25 cellular contexts compared by ENCODE assay signal in the genomic region with DNA sequence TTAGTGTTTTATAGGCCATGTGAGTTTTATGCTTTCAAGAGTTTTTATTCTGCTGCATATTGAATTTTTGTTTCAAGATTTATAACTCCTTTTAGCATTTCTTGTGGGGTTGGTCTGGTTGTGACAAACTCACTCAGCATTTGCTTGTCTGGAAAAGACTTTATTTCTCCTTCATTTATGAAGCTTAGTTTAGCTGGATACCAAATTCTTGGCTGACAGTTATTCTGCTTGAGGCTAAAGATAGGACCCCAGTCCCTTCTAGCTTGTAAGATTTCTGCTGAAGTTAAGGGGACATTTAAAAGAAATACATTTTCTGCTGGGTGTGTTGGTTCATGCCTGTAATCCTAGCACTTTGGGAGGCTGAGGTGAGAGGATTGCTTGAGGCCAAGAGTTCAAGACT. TPM values are rescaled to one million over a fixed set of nuclear protein-coding genes. Genes with fewer than 3 reads are reported as not detected.
DNase-seq lines count a peak whose midpoint lies in the region; ATAC-seq, FAIRE-seq and TF ChIP-seq lines count a peak whose summit lies in the region.
"Had no signal": no experiment of that assay in that cellular context is flagged by ENCODE, and none has a peak within 500 bp of the region (broad histone marks: within the 10 kb centered on the region; RNA-seq: fewer than 3 reads in every experiment).

No MANE protein-coding gene starts in this region.

- no peak overlapping the region for H3K4me3 ChIP-seq in K562
- H3K4me3 ChIP-seq: BLaER1, GM12878 had no signal

- no peaks in the 10 kb centered on the region for H3K9me1 ChIP-seq in K562 (ENCODE audit: control insufficient read depth, insufficient read depth, low read length)

- H3K27me3 Mint-ChIP-seq in immature natural killer cell (ENCODE audit: low read depth in 3 of 3), result peaks cover 0 to 2% (median 0%) of the 10 kb centered on the region in 3 donors
- H3K27me3 Mint-ChIP-seq in natural killer cell treated with Interleukin-12 subunit alpha and Interleukin-12 subunit beta and Interleukin-15 and Interleukin-18, amount 100 ng/mL, for 72 hours, result no peaks in the 10 kb centered on the region
- H3K27me3 Mint-ChIP-seq in activated CD8-positive, alpha-beta T cell treated with anti-CD3 and anti-CD28 coated beads, Interleukin-2, amount 10 ng/mL, durations not matched to agents 7 days and 5 days (ENCODE audit: low read depth), result no peaks in the 10 kb centered on the region
- H3K27me3 Mint-ChIP-seq: CD4-positive, alpha-beta memory T cell; CD4-positive, CD25-positive, alpha-beta regulatory T cell; CD8-positive, alpha-beta memory T cell had no signal

- TF ChIP-seq CTCF in K562 (IDR thresholded peaks at IDR 0.05 in 2 of 3, conservative IDR thresholded peaks at IDR 0.05 in 1 of 3; ENCODE audit: insufficient read depth in 2 of 3, low read depth in 1 of 3, low read length in 3 of 3), result no peak

- POLR2A ChIA-PET in K562 (lab: Yijun Ruan, JAX), result interaction anchor here (0.6 to 0.7 kb wide), 2 partner anchors 142 to 898 kb away, joined by 3 read pairs; no protein-coding TSS in a partner anchor
- POLR2A ChIA-PET in activated CD8-positive, alpha-beta T cell treated with anti-CD3 and anti-CD28 coated beads, Interleukin-2, amount 10 ng/mL, durations not matched to agents 7 days and 5 days (lab: Charles Lee), result no interaction called here

- H3K9ac ChIP-seq in K562 (ENCODE audit: insufficient read depth in 1 of 2, low read depth in 2 of 2, low read length in 2 of 2), result no peak overlapping the region
- H3K9ac ChIP-seq: BLaER1 had no signal

- no peaks in the 10 kb centered on the region for H3K36me3 ChIP-seq in K562 (ENCODE audit: control insufficient read depth, insufficient read depth, low read length)
- H3K36me3 ChIP-seq: BE2C had no signal

- TF ChIP-seq EP300 in K562 (IDR thresholded peaks at IDR 0.05; ENCODE audit: low read length), result no peak

- H3K27me3 ChIP-seq in K562 (ENCODE audit: control insufficient read depth in 2 of 2, insufficient read depth in 2 of 2, low read length in 2 of 2), result no peaks in the 10 kb centered on the region
- H3K27me3 ChIP-seq: BE2C, BLaER1 had no signal

- H3K4me2 ChIP-seq in K562 (ENCODE audit: insufficient read depth, low read length), result no peak overlapping the region
- H3K4me2 ChIP-seq: BLaER1 had no signal

- 0 out of 3 replicates have a peak, but pooled peaks cover 3% of the 10 kb centered on the region for H3K79me2 ChIP-seq in K562 (ENCODE audit: control insufficient read depth, insufficient read depth, low read length)

- no peak for ATAC-seq in K562
- no peak for ATAC-seq in natural killer cell treated with Interleukin-12 subunit alpha and Interleukin-12 subunit beta and Interleukin-15 and Interleukin-18, amount 100 ng/mL, for 72 hours
- no peak for ATAC-seq in activated CD8-positive, alpha-beta T cell treated with anti-CD3 and anti-CD28 coated beads, Interleukin-2, amount 10 ng/mL, durations not matched to agents 7 days and 5 days
- ATAC-seq: GM12878 had no signal

- peaks cover 9 to 12% (median 12%) of the 10 kb centered on the region in 3 donors for H3K36me3 Mint-ChIP-seq in immature natural killer cell
- peaks cover 23% of the 10 kb centered on the region for H3K36me3 Mint-ChIP-seq in natural killer cell treated with Interleukin-12 subunit alpha and Interleukin-12 subunit beta and Interleukin-15 and Interleukin-18, amount 100 ng/mL, for 72 hours
- H3K36me3 Mint-ChIP-seq in activated CD8-positive, alpha-beta T cell treated with anti-CD3 and anti-CD28 coated beads, Interleukin-2, amount 10 ng/mL, durations not matched to agents 7 days and 5 days (ENCODE audit: low read depth), result peaks cover 34% of the 10 kb centered on the region

- no peak for TF ChIP-seq POLR2A in K562 (conservative IDR thresholded peaks at IDR 0.05)

- no peak overlapping the region for H2AFZ ChIP-seq in K562 (ENCODE audit: low read depth, low read length)

- peaks cover 72 to 88% of the 10 kb centered on the region in 2 donors for H3K4me1 Mint-ChIP-seq in immature natural killer cell
- H3K4me1 Mint-ChIP-seq in natural killer cell treated with Interleukin-12 subunit alpha and Interleukin-12 subunit beta and Interleukin-15 and Interleukin-18, amount 100 ng/mL, for 72 hours (ENCODE audit: low read depth in 2 of 2), result peaks cover 52 to 62% of the 10 kb centered on the region in 2 donors
- peaks cover 2% of the 10 kb centered on the region for H3K4me1 Mint-ChIP-seq in activated CD8-positive, alpha-beta T cell treated with anti-CD3 and anti-CD28 coated beads, Interleukin-2, amount 10 ng/mL, durations not matched to agents 7 days and 5 days (ENCODE audit: low read depth)

- H3K4me3 Mint-ChIP-seq in immature natural killer cell, result peak overlapping the region in 1 of 5 donors; percentile 10
- H3K4me3 Mint-ChIP-seq in natural killer cell treated with Interleukin-12 subunit alpha and Interleukin-12 subunit beta and Interleukin-15 and Interleukin-18, amount 100 ng/mL, for 72 hours, result no peak overlapping the region
- no peak overlapping the region for H3K4me3 Mint-ChIP-seq in activated CD8-positive, alpha-beta T cell treated with anti-CD3 and anti-CD28 coated beads, Interleukin-2, amount 10 ng/mL, durations not matched to agents 7 days and 5 days
- H3K4me3 Mint-ChIP-seq: CD14-positive monocyte; CD4-positive, CD25-positive, alpha-beta regulatory T cell had no signal

- 0 out of 2 replicates have a peak, but pooled peaks cover under 1% of the 10 kb centered on the region for H4K20me1 ChIP-seq in K562 (replicated peaks; ENCODE audit: control insufficient read depth, insufficient read depth, low read length)

- CTCF ChIA-PET in K562 (lab: Yijun Ruan, JAX; ENCODE audit: low intra/inter-chr PET ratio), result no interaction called here
- CTCF ChIA-PET in activated CD8-positive, alpha-beta T cell treated with anti-CD3 and anti-CD28 coated beads, Interleukin-2, amount 10 ng/mL, durations not matched to agents 7 days and 5 days (lab: Charles Lee), result no interaction called here

- intact Hi-C loops in K562 (cut with micrococcal nuclease), result no loop called here

- in situ Hi-C loops in K562 (cut with MboI), result no loop called here

- BruUV-seq in K562 (replicated peaks; lab: Mats Ljungman, UMichigan), result no TSS peak

- TF ChIP-seq RAD21 in K562 (CRISPR knock-in tag; conservative IDR thresholded peaks at IDR 0.05 in 1 of 2, IDR thresholded peaks at IDR 0.05 in 1 of 2), result no peak

- H3K9me3 Mint-ChIP-seq in immature natural killer cell, result peaks cover 0 to 4% (median 0%) of the 10 kb centered on the region in 6 donors
- peaks cover 7% of the 10 kb centered on the region for H3K9me3 Mint-ChIP-seq in natural killer cell treated with Interleukin-12 subunit alpha and Interleukin-12 subunit beta and Interleukin-15 and Interleukin-18, amount 100 ng/mL, for 72 hours
- peaks cover 18% of the 10 kb centered on the region for H3K9me3 Mint-ChIP-seq in activated CD8-positive, alpha-beta T cell treated with anti-CD3 and anti-CD28 coated beads, Interleukin-2, amount 10 ng/mL, durations not matched to agents 7 days and 5 days (ENCODE audit: insufficient read depth)

- DNase-seq in K562 (ENCODE audit: extremely low read depth in 1 of 4, low spot score in 3 of 4), result no peak
- DNase-seq in immature natural killer cell, result no peak
- no peak for DNase-seq in natural killer cell treated with Interleukin-12 subunit alpha and Interleukin-12 subunit beta and Interleukin-15 and Interleukin-18, amount 100 ng/mL, for 72 hours (ENCODE audit: low spot score)
- DNase-seq in activated CD8-positive, alpha-beta T cell treated with anti-CD3 and anti-CD28 coated beads, Interleukin-2, amount 10 ng/mL, durations not matched to agents 7 days and 5 days, result no peak
- DNase-seq in hypothalamus (lab: John Stamatoyannopoulos, UW), result no peak
- DNase-seq: 8988T; ACHN; BE2C; C1 segment of cervical spinal cord; CD4-positive, alpha-beta memory T cell; CD4-positive, CD25-positive, alpha-beta regulatory T cell; CD8-positive, alpha-beta memory T cell; COR-L47; DMS 273 treated with DMSO at 0.1 percent for 48 hours; DMS153; DMS79; DND-41; EL; GDM1 had no signal

- H3K27ac ChIP-seq in K562 (ENCODE audit: extremely low read depth, low read depth, low read length), result no peak overlapping the region
- H3K27ac ChIP-seq: BLaER1 had no signal

- no peaks in the 10 kb centered on the region for H3K4me1 ChIP-seq in K562 (replicated peaks in 1 of 2; ENCODE audit: control insufficient read depth in 2 of 2, insufficient read depth in 2 of 2, low read length in 2 of 2)
- H3K4me1 ChIP-seq: BE2C, BLaER1 had no signal

- H3K27ac Mint-ChIP-seq in immature natural killer cell, result peak overlapping the region in 4 of 6 donors; percentile 35 to 67 (median 58)
- H3K27ac Mint-ChIP-seq in natural killer cell treated with Interleukin-12 subunit alpha and Interleukin-12 subunit beta and Interleukin-15 and Interleukin-18, amount 100 ng/mL, for 72 hours, result peak overlapping the region; percentile 2 to 82
- no peak overlapping the region for H3K27ac Mint-ChIP-seq in activated CD8-positive, alpha-beta T cell treated with anti-CD3 and anti-CD28 coated beads, Interleukin-2, amount 10 ng/mL, durations not matched to agents 7 days and 5 days

- H3K9me3 ChIP-seq in K562 (replicated peaks; ENCODE audit: control insufficient read depth, insufficient read depth, low read depth, low read length), result no peaks in the 10 kb centered on the region; the same call in 1 of the 2 replicates
- H3K9me3 ChIP-seq: BE2C had no signal

- FAIRE-seq in K562 (lab: Jason Lieb, UNC), result no peak
- FAIRE-seq: A204.1, GM12878, GM12892, GM18507 had no signal

RNA-seq across cellular contexts. Expression of gene IQGAP2, which starts 36.8 kb away (rescaled TPM):
- total RNA-seq in K562 (2011; cell fraction: chromatin; rRNA removed; ENCODE audit: low replicate concordance), result 17.5 and 60.7 TPM in 2 replicates
- 8.0 and 11.2 TPM in 2 replicates for total RNA-seq in K562 (2011; cell fraction: nucleolus; rRNA removed)
- 14.3 and 24.7 TPM in 2 replicates for total RNA-seq in K562 (2011; cell fraction: nucleoplasm; rRNA removed)
- total RNA-seq in K562 (2014; rRNA removed) (13.6 and 15.6 TPM in 2 replicates), K562 (2014; rRNA removed; fragmentation: Illumina TruSeq; extraction: Trizol) (19.6 and 20.4 TPM in 2 replicates), K562 (2015; rRNA removed; fragmentation: Illumina TruSeq; extraction: Trizol) (19.4 and 20.6 TPM in 2 replicates), K562 (2021) (15.0 and 17.4 TPM in 2 replicates)
- polyA plus RNA-seq in K562 (2011; rRNA removed) (16.5 and 20.0 TPM in 2 replicates), K562 (2014; fragmentation: Illumina TruSeq; extraction: Trizol) (16.0 and 23.2 TPM in 2 replicates), K562 (2014; fragmentation: Nextera tagmentation; extraction: Ambion mirVana) (1 to 10 TPM; 8.7 to 8.8 TPM), K562 (2014; rRNA removed) (9.8 and 13.5 TPM in 2 replicates), immature natural killer cell (10 to 100 TPM; 38.8 to 92.5 (median 43.6) TPM)
- polyA plus RNA-seq in K562 (2011; cell fraction: cytosol; rRNA removed), result 5.8 and 9.8 TPM in 2 replicates
- polyA plus RNA-seq in K562 (2011; cell fraction: nucleus; rRNA removed), result 10.4 and 16.0 TPM in 2 replicates
- polyA plus RNA-seq in K562 (2012), result 15.0 and 19.7 TPM in 2 replicates
- polyA minus RNA-seq in K562 (2011; rRNA and poly(A)+ RNA removed), result 34.7 and 48.2 TPM in 2 replicates
- polyA minus RNA-seq in K562 (2011; cell fraction: cytosol; rRNA and poly(A)+ RNA removed), result 18.4 and 29.9 TPM in 2 replicates
- 12.9 and 26.5 TPM in 2 replicates for polyA minus RNA-seq in K562 (2011; cell fraction: nucleus; rRNA and poly(A)+ RNA removed)
- 100 to 1,000 TPM; 104 to 111 TPM for total RNA-seq in natural killer cell treated with Interleukin-12 subunit alpha and Interleukin-12 subunit beta and Interleukin-15 and Interleukin-18, amount 100 ng/mL, for 72 hours
- 10 to 100 TPM; 62.7 to 72.1 TPM for total RNA-seq in activated CD8-positive, alpha-beta T cell treated with anti-CD3 and anti-CD28 coated beads, Interleukin-2, amount 10 ng/mL, durations not matched to agents 7 days and 5 days
